1 cellular context compared by ENCODE assay signal in the genomic region with DNA sequence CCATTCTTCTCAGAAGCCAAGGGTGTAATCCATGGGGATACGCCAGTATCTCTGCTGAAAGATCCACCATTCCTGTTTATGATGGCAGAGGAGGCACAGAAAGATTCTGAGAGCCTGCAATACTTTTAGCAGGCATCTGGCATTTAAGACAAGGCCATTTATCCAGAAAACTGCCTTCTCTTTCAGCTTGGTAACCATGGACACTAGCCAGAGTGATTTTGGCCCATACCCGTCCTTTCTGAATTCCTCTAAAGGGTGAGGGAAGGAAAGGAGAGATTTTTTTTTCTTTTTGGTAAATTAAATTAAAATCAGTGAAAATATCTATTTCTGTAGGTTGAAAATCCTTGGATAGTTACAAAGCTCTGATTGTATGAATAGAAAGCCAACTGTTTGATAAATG.
TF ChIP-seq lines count a peak whose summit lies in the region.

No MANE protein-coding gene starts in this region.

TF ChIP-seq in GM23338, 12 proteins besides CTCF, POLR2A, EP300 and RAD21 (continued from another document):
- TF ChIP-seq ETS1 (IDR thresholded peaks at IDR 0.05) = no peak
- no peak for TF ChIP-seq POLR2AphosphoS5 (IDR thresholded peaks at IDR 0.05; ENCODE audit: low read depth)
- TF ChIP-seq JUNB (IDR thresholded peaks at IDR 0.05; ENCODE audit: unreplicated experiment) = no peak
- no peak for TF ChIP-seq ZNF462 (CRISPR knock-in tag; IDR thresholded peaks at IDR 0.05)
- no peak for TF ChIP-seq EZH2 (IDR thresholded peaks at IDR 0.05; ENCODE audit: low read depth, unreplicated experiment)
- no peak for TF ChIP-seq ZNF114 (CRISPR knock-in tag; IDR thresholded peaks at IDR 0.05)
- no peak for TF ChIP-seq ZNF331 (CRISPR knock-in tag; IDR thresholded peaks at IDR 0.05; ENCODE audit: low read depth)
